In the genomic region with DNA sequence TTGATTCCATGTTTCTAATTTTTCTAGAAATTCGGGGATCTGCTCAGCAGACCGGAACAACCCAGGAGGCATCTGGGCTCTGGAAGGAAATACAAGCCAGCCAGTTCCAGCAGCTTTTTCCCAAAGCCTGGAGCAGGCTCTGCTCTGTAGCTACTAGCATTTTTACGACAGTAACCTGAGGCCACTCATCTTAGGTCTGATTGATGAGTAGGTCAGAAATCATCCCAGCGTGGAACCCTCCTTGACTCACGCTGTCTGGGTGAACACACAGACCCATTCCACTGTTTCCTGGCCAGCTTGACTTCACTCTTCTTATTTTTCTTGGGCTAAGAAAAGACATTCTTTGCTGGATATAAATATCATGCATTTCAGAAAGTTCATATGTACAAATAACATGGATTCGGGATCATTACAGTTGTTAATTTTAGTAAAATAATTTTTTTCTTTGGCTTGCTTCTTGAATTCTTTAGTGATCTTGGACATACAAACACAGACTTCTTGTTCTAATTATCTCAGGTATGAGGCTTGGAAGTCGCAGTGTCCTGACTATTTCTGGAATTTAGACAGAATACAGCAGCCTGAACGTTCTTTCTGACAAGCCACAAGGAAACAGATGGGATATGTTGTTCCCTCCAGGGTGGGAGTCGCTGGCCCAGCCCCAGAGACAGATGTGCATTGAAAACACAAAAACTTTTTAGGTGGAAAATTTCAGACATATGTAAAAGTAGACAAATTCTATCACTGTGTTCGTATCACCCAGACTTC, we compare ENCODE assay signal across 12 cellular contexts. TPM values are rescaled to one million over a fixed set of nuclear protein-coding genes. Genes with fewer than 3 reads are reported as not detected.
DNase-seq lines count a peak whose midpoint lies in the region; ATAC-seq and TF ChIP-seq lines count a peak whose summit lies in the region.
"Had no signal": no experiment of that assay in that cellular context is flagged by ENCODE, and none has a peak within 500 bp of the region (broad histone marks: within the 10 kb centered on the region; RNA-seq: fewer than 3 reads in every experiment).

No MANE protein-coding gene starts in this region.

- H3K36me3 ChIP-seq in adipocyte (ENCODE audit: control insufficient read depth, insufficient read depth, low read length, severe bottlenecking) (no peaks in the 10 kb centered on the region), suprapubic skin (no peaks in the 10 kb centered on the region), Karpas-422 (ENCODE audit: insufficient read depth, low read length) (no peaks in the 10 kb centered on the region)
- H3K36me3 ChIP-seq: stomach had no signal

- H3K4me3 ChIP-seq in AG04450 (ENCODE audit: low read depth, low read length) (no peak overlapping the region), adipocyte (ENCODE audit: low read length) (no peak overlapping the region), suprapubic skin (no peak overlapping the region), Karpas-422 (ENCODE audit: low read length) (no peak overlapping the region)
- H3K4me3 ChIP-seq: SK-N-MC, stomach had no signal

- TF ChIP-seq CTCF in AG04450 (IDR thresholded peaks at IDR 0.05; ENCODE audit: low read depth, low read length): no peak
- no peak for TF ChIP-seq CTCF in suprapubic skin (IDR thresholded peaks at IDR 0.05)

- no peaks in the 10 kb centered on the region for H3K9me2 ChIP-seq in Karpas-422 (replicated peaks; ENCODE audit: insufficient read depth, low read length)

- TF ChIP-seq EP300 in suprapubic skin (IDR thresholded peaks at IDR 0.05): no peak

- CTCF ChIA-PET in AG04450 (lab: Charles Lee): no interaction called here

- no peak overlapping the region for H2AFZ ChIP-seq in Karpas-422 (ENCODE audit: low read length)

- POLR2A ChIA-PET in AG04450 (lab: Yijun Ruan, JAX): interaction anchor here (0.6 kb wide), 1 partner anchor 398 kb away, joined by 3 read pairs; no protein-coding TSS in a partner anchor

- no peaks in the 10 kb centered on the region for H3K27me3 ChIP-seq in AG04450 (ENCODE audit: control insufficient read depth, insufficient read depth, low read length)
- no peaks in the 10 kb centered on the region for H3K27me3 ChIP-seq in adipocyte (replicated peaks; ENCODE audit: control insufficient read depth, insufficient read depth, low read length)
- no peaks in the 10 kb centered on the region for H3K27me3 ChIP-seq in suprapubic skin
- H3K27me3 ChIP-seq in Karpas-422 (ENCODE audit: low read length): no peaks in the 10 kb centered on the region

- H3K79me2 ChIP-seq in Karpas-422 (ENCODE audit: low read length): no peaks in the 10 kb centered on the region

- H3K9ac ChIP-seq in adipocyte (ENCODE audit: low read length): peak overlapping the region; percentile 55
- H3K9ac ChIP-seq in Karpas-422 (ENCODE audit: low read length): no peak overlapping the region

- peaks cover 17% of the 10 kb centered on the region for H3K4me1 ChIP-seq in adipocyte (ENCODE audit: control insufficient read depth, insufficient read depth, low read length)
- peaks cover 12% of the 10 kb centered on the region for H3K4me1 ChIP-seq in suprapubic skin
- peaks cover 7% of the 10 kb centered on the region for H3K4me1 ChIP-seq in Karpas-422 (ENCODE audit: low read length)

- H3K27ac ChIP-seq in AG04450 (ENCODE audit: low read depth, low read length) (peak overlapping the region; percentile 12), suprapubic skin (no peak overlapping the region), Karpas-422 (ENCODE audit: low read length) (no peak overlapping the region)
- H3K27ac ChIP-seq: SK-N-MC, stomach had no signal

- H3K4me2 ChIP-seq in Karpas-422 (ENCODE audit: low read depth, low read length, poor library complexity, severe bottlenecking): no peak overlapping the region

- no peak for TF ChIP-seq POLR2A in suprapubic skin (IDR thresholded peaks at IDR 0.05)

- no peaks in the 10 kb centered on the region for H4K20me1 ChIP-seq in Karpas-422 (ENCODE audit: insufficient read depth, low read depth, low read length)

- 52% methylated on average over 10 of the region's 10 CpGs for WGBS in suprapubic skin

- H3K9me3 ChIP-seq in AG04450 (ENCODE audit: control insufficient read depth, insufficient read depth, low read length) (0 out of 2 replicates have a peak, but pooled peaks cover 3% of the 10 kb centered on the region), adipocyte (ENCODE audit: control insufficient read depth, low read length) (no peaks in the 10 kb centered on the region), suprapubic skin (no peaks in the 10 kb centered on the region), Karpas-422 (ENCODE audit: low read length) (no peaks in the 10 kb centered on the region)
- H3K9me3 ChIP-seq: stomach had no signal

- DNase-seq in AG04450 (ENCODE audit: low read depth, low spot score) (no peak), HCEC 1CT (peak; percentile 75), adipocyte (ENCODE audit: low read depth) (peak; percentile 84), iris pigment epithelial cell (ENCODE audit: low read depth) (peak; percentile 92), suprapubic skin (ENCODE audit: low spot score in 2 of 2) (no peak), Karpas-422 (no peak), NCI-H1048 (lab: John Stamatoyannopoulos, UW) (no peak)
- DNase-seq: hippocampal formation, retina, stomach had no signal

- no peak for ATAC-seq in HG02610 (IDR thresholded peaks at IDR 0.05; ENCODE audit: unreplicated experiment)

RNA-seq across cellular contexts. Expression of gene PITRM1, which starts 54.6 kb away (rescaled TPM):
- 52.8 and 71.0 TPM in 2 replicates for polyA plus RNA-seq in AG04450 (2011; rRNA removed)
- polyA minus RNA-seq in AG04450 (2011; rRNA and poly(A)+ RNA removed): 63.4 and 71.1 TPM in 2 replicates
- total RNA-seq in suprapubic skin: 10 to 100 TPM; 44.2 to 94.6 (median 63.1) TPM
- 29.5 and 33.7 TPM in 2 replicates for total RNA-seq in Karpas-422 (2014; rRNA removed; shearing (Covaris generic); ENCODE audit: low replicate concordance)

Comparison
In these comparisons a context has a peak if more than half of its experiments do, and no peak if none do; other contexts are left out.
1. DNase-seq: peak in HCEC 1CT (single experiment), adipocyte (single experiment) and iris pigment epithelial cell (single experiment); none in AG04450 (single experiment), suprapubic skin (0 of 2), Karpas-422 (single experiment) and NCI-H1048 (single experiment).